In the genomic region with DNA sequence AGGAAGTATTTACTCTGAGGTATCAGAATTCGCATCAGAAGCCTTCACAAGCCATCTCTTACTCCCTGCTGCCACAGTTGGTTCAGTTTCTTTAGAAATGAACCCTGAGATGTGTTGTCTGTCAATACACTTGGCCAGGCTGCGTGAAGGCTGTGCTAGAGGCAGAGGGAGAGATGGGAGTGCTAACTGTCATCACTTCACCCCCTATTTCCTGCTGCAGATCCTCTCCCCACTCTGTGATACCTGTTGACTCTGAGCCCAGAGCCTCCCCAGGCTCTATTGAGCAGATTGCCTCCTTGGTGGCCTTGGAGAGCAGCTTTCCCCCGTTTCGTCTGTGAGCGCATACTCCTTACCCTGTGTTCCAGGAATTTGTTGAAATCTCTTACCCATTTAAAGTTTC, we compare ENCODE assay signal across 24 cellular contexts. TPM values are rescaled to one million over a fixed set of nuclear protein-coding genes. Genes with fewer than 3 reads are reported as not detected.
"Had no signal": no experiment of that assay in that cellular context is flagged by ENCODE, and none has a peak within 500 bp of the region (broad histone marks: within the 10 kb centered on the region; RNA-seq: fewer than 3 reads in every experiment).

No MANE protein-coding gene starts in this region.

- H3K4me2 ChIP-seq: hepatocyte had no signal

- H2AFZ ChIP-seq: hepatocyte had no signal

- H3K27ac Mint-ChIP-seq: naive thymus-derived CD8-positive, alpha-beta T cell; stimulated activated effector memory CD8-positive, alpha-beta T cell treated with anti-CD3 and anti-CD28 coated beads, Interleukin-12 subunit alpha, Interleukin-12 subunit beta, amount 100 ng/mL, for 72 hours; type B pancreatic cell had no signal

- FAIRE-seq: endothelial cell of umbilical vein, keratinocyte, pancreas had no signal

- H3K9me3 Mint-ChIP-seq: naive thymus-derived CD8-positive, alpha-beta T cell; stimulated activated effector memory CD8-positive, alpha-beta T cell treated with anti-CD3 and anti-CD28 coated beads, Interleukin-12 subunit alpha, Interleukin-12 subunit beta, amount 100 ng/mL, for 72 hours; type B pancreatic cell had no signal

- H3K36me3 Mint-ChIP-seq: naive thymus-derived CD8-positive, alpha-beta T cell; stimulated activated effector memory CD8-positive, alpha-beta T cell treated with anti-CD3 and anti-CD28 coated beads, Interleukin-12 subunit alpha, Interleukin-12 subunit beta, amount 100 ng/mL, for 72 hours; type B pancreatic cell had no signal

- H3K79me2 ChIP-seq: hepatocyte had no signal

- H3K27me3 Mint-ChIP-seq: type B pancreatic cell had no signal

- H3K4me1 Mint-ChIP-seq: naive thymus-derived CD8-positive, alpha-beta T cell; stimulated activated effector memory CD8-positive, alpha-beta T cell treated with anti-CD3 and anti-CD28 coated beads, Interleukin-12 subunit alpha, Interleukin-12 subunit beta, amount 100 ng/mL, for 72 hours had no signal

- H3K9me3 ChIP-seq: esophagus muscularis mucosa, gastroesophageal sphincter, heart left ventricle, lower lobe of right lung, neutrophil, pancreas, right lobe of liver, stomach, thyroid gland had no signal

- H3K36me3 ChIP-seq: esophagus muscularis mucosa, gastroesophageal sphincter, heart left ventricle, lower lobe of right lung, neutrophil, pancreas, right lobe of liver, stomach, thyroid gland had no signal

- H3K27me3 ChIP-seq: esophagus muscularis mucosa, foreskin keratinocyte, gastroesophageal sphincter, hepatocyte, neutrophil, pancreas, right lobe of liver, stomach, thyroid gland had no signal

- DNase-seq: dermis blood vessel endothelial cell; effector memory CD4-positive, alpha-beta T cell; foreskin keratinocyte; heart left ventricle; left ventricle myocardium superior; lower lobe of right lung; naive thymus-derived CD8-positive, alpha-beta T cell; pancreas; right lobe of liver; stimulated activated CD4-positive, alpha-beta T cell treated with anti-CD3 and anti-CD28 coated beads, Interleukin-2, amount 100 ng/mL, for 24 hours; stimulated activated CD4-positive, alpha-beta T cell treated with anti-CD3 and anti-CD28 coated beads, Interleukin-4, amount 100 ng/mL, for 24 hours; stimulated activated naive CD4-positive, alpha-beta T cell treated with Interleukin-2 at 50 U/mL for 16 hours; stomach; thyroid gland had no signal

- H3K4me3 ChIP-seq: coronary artery, esophagus muscularis mucosa, gastroesophageal sphincter, heart left ventricle, hepatocyte, lower lobe of right lung, pancreas, right lobe of liver, stomach, thyroid gland had no signal

- H3K4me3 Mint-ChIP-seq: naive thymus-derived CD8-positive, alpha-beta T cell; stimulated activated effector memory CD8-positive, alpha-beta T cell treated with anti-CD3 and anti-CD28 coated beads, Interleukin-12 subunit alpha, Interleukin-12 subunit beta, amount 100 ng/mL, for 72 hours; type B pancreatic cell had no signal

- H3K4me1 ChIP-seq: esophagus muscularis mucosa, foreskin keratinocyte, gastroesophageal sphincter, lower lobe of right lung, right lobe of liver, stomach had no signal

- H3K27ac ChIP-seq: coronary artery, esophagus muscularis mucosa, foreskin keratinocyte, gastroesophageal sphincter, heart left ventricle, hepatocyte, lower lobe of right lung, neutrophil, pancreas, right lobe of liver, stomach, thyroid gland had no signal

RNA-seq across cellular contexts. Expression of a gene that starts 34.8 kb away (rescaled TPM):
- polyA plus RNA-seq: neural cell had no signal
